In genomic region chr3:13878711-13879101, GRCh38 we compare ENCODE assay signal across 11 cellular contexts. TPM values are rescaled to one million over a fixed set of nuclear protein-coding genes. Genes with fewer than 3 reads are reported as not detected.
DNase-seq lines count a peak whose midpoint lies in the region; ATAC-seq and TF ChIP-seq lines count a peak whose summit lies in the region.
"Had no signal": no experiment of that assay in that cellular context is flagged by ENCODE, and none has a peak within 500 bp of the region (broad histone marks: within the 10 kb centered on the region; RNA-seq: fewer than 3 reads in every experiment).

No MANE protein-coding gene starts in this region.

- peaks cover 4% of the 10 kb centered on the region; the same call in 1 of the 2 replicates for H3K4me1 ChIP-seq in iPS-20b (ENCODE audit: insufficient read depth, low read length)
- peaks cover 18 to 48% (median 36%) of the 10 kb centered on the region in 6 donors for H3K4me1 ChIP-seq in spleen

- no peaks in the 10 kb centered on the region for H3K9me3 Mint-ChIP-seq in activated T-cell treated with anti-CD3 and anti-CD28 coated beads, Interleukin-2, amount 50 U/mL, for 72 hours

- H3K27ac ChIP-seq in iPS-20b (ENCODE audit: low read length) (no peak overlapping the region), spleen (peak overlapping the region in 5 of 8 donors; percentile 66 to 79 (median 78))

- peak in 1 of 2 donors; percentile 22 for ATAC-seq in activated T-cell treated with anti-CD3 and anti-CD28 coated beads, Interleukin-2, amount 50 U/mL, for 72 hours (replicated peaks in 1 of 2)
- ATAC-seq in GM18867 (IDR thresholded peaks at IDR 0.05; ENCODE audit: unreplicated experiment), result no peak
- no peak for ATAC-seq in GM18909 (IDR thresholded peaks at IDR 0.05; ENCODE audit: poor library complexity, unreplicated experiment)

- peak overlapping the region; percentile 69 for H3K4me3 ChIP-seq in iPS-20b (ENCODE audit: low read length)
- H3K4me3 ChIP-seq in spleen, result peak overlapping the region; percentile 28 to 72 (median 46)

- H3K27me3 ChIP-seq in iPS-20b (ENCODE audit: insufficient read depth, low read length) (peaks cover 99% of the 10 kb centered on the region), spleen (replicated peaks in 1 of 7) (peaks cover 0 to 96% (median 49%) of the 10 kb centered on the region in 7 donors)

- peaks cover 38% of the 10 kb centered on the region for H3K27me3 Mint-ChIP-seq in activated T-cell treated with anti-CD3 and anti-CD28 coated beads, Interleukin-2, amount 50 U/mL, for 72 hours (ENCODE audit: low read depth)

- no peak overlapping the region for H3K9ac ChIP-seq in iPS-20b (ENCODE audit: low read depth, low read length)

- H3K36me3 ChIP-seq in iPS-20b (ENCODE audit: insufficient read depth, low read depth, low read length) (no peaks in the 10 kb centered on the region), spleen (peaks cover 0 to 3% (median 0%) of the 10 kb centered on the region in 6 donors)

- H3K9me3 ChIP-seq in iPS-20b (ENCODE audit: insufficient read depth, low read depth, low read length) (no peaks in the 10 kb centered on the region), spleen (peaks cover 0 to 5% (median 0%) of the 10 kb centered on the region in 8 donors)

- no peak for TF ChIP-seq CTCF in spleen (IDR thresholded peaks at IDR 0.05 in 8 of 11, conservative IDR thresholded peaks at IDR 0.05 in 3 of 11)

- H3K27ac Mint-ChIP-seq in activated T-cell treated with anti-CD3 and anti-CD28 coated beads, Interleukin-2, amount 50 U/mL, for 72 hours, result no peak overlapping the region

- peaks cover 13% of the 10 kb centered on the region for H3K4me1 Mint-ChIP-seq in activated T-cell treated with anti-CD3 and anti-CD28 coated beads, Interleukin-2, amount 50 U/mL, for 72 hours (ENCODE audit: low read depth)

- H3K4me3 Mint-ChIP-seq in activated T-cell treated with anti-CD3 and anti-CD28 coated beads, Interleukin-2, amount 50 U/mL, for 72 hours, result peak overlapping the region; percentile 79 to 82

- intact Hi-C loops in spleen (cut with DNase I; ENCODE audit: low total_unique reads), result no loop called here

- DNase-seq in NCI-H82 (lab: John Stamatoyannopoulos, UW) (peak; percentile 20), NCI-H82 treated with DMSO at 0.1 percent for 48 hours (lab: John Stamatoyannopoulos, UW; ENCODE audit: unreplicated experiment) (no peak), spleen (no peak), OCI-M2 (lab: John Stamatoyannopoulos, UW; ENCODE audit: unreplicated experiment) (no peak)
- peak in 1 of 2 donors; percentile 18 for DNase-seq in activated T-cell treated with anti-CD3 and anti-CD28 coated beads, Interleukin-2, amount 50 U/mL, for 72 hours
- DNase-seq: MV-4-11 had no signal

- H3K36me3 Mint-ChIP-seq in activated T-cell treated with anti-CD3 and anti-CD28 coated beads, Interleukin-2, amount 50 U/mL, for 72 hours (ENCODE audit: insufficient read depth in 2 of 2), result no peaks in the 10 kb centered on the region

- 1 to 4% (median 2%) methylated on average over 4 to 25 of the region's 25 CpGs for WGBS in spleen, 5 donors

- no peak for TF ChIP-seq POLR2A in spleen (IDR thresholded peaks at IDR 0.05)

RNA-seq across cellular contexts. Expression of gene WNT7A, which starts 1.2 kb away (rescaled TPM):
- total RNA-seq in activated T-cell treated with anti-CD3 and anti-CD28 coated beads, Interleukin-2, amount 50 U/mL, for 72 hours, result under 1 TPM in 1 of 2 donors, not detected in 1; 0.58 TPM
- total RNA-seq in spleen, result 1 to 10 TPM; 1.4 to 6.3 (median 2.4) TPM
- 1 to 10 TPM in 1 of 3 donors, under 1 TPM in 2; 0.52 to 1.1 (median 0.59) TPM for polyA plus RNA-seq in spleen
- total RNA-seq: aorta had no signal
- polyA plus RNA-seq: AG04450, aorta had no signal
